In the genomic region with DNA sequence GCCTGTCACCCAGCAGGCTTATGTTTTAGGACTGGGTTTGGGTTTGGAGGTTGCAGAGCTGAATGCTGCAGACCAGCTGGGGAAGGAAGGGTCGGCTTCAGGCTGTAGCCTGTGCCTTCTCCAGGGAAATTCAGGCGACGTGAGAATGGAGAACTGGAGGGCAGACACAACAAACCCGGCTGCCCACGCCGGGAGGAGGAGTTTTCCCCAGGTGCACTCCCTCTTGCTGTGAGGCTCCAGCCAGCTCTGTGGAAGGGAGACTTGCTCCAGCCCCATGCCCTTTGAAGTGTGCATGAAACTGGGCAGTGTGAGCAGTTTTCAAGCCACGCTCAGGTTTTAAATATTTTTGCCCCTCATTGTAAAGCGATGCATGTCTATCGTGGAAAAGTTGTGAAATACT, we compare ENCODE assay signal across 16 cellular contexts.
DNase-seq lines count a peak whose midpoint lies in the region; ATAC-seq, FAIRE-seq and TF ChIP-seq lines count a peak whose summit lies in the region.
"Had no signal": no experiment of that assay in that cellular context is flagged by ENCODE, and none has a peak within 500 bp of the region (broad histone marks: within the 10 kb centered on the region; RNA-seq: fewer than 3 reads in every experiment).

No MANE protein-coding gene starts in this region.

- H4K20me1 ChIP-seq in H1 (replicated peaks in 1 of 2; ENCODE audit: control insufficient read depth in 1 of 2, insufficient read depth in 2 of 2, low read length in 2 of 2) (peaks cover 0 to 3% of the 10 kb centered on the region in 2 experiments), neural progenitor cell (ENCODE audit: low read depth) (no peaks in the 10 kb centered on the region)

- H3K27me3 Mint-ChIP-seq in neural progenitor cell (ENCODE audit: insufficient read depth, low read depth) = peaks cover 3% of the 10 kb centered on the region

- H3K4me3 ChIP-seq in H1 (ENCODE audit: extremely low read depth in 1 of 4, insufficient read depth in 2 of 4, low read depth in 3 of 4, low read length in 4 of 4) (no peak overlapping the region), neural progenitor cell (no peak overlapping the region), ascending aorta (no peak overlapping the region)

- H3K9me3 Mint-ChIP-seq in neural progenitor cell = no peaks in the 10 kb centered on the region
- H3K9me3 Mint-ChIP-seq: H9 had no signal

- H2BK12ac ChIP-seq in H1 (ENCODE audit: low read depth, low read length) = no peak overlapping the region

- no peak overlapping the region for H3K27ac ChIP-seq in H1 (ENCODE audit: low read depth, low read length)
- no peak overlapping the region for H3K27ac ChIP-seq in neural progenitor cell
- H3K27ac ChIP-seq in ascending aorta = no peak overlapping the region

- no peak overlapping the region for H3K23ac ChIP-seq in H1 (ENCODE audit: insufficient read length)

- TF ChIP-seq CTCF in H1 (IDR thresholded peaks at IDR 0.05; ENCODE audit: control extremely low read depth in 1 of 3, insufficient read depth in 1 of 3, low read depth in 1 of 3, low read length in 3 of 3) (no peak), neural progenitor cell (IDR thresholded peaks at IDR 0.05) (no peak), ascending aorta (IDR thresholded peaks at IDR 0.05) (no peak)

- ATAC-seq in GM18870 (IDR thresholded peaks at IDR 0.05; ENCODE audit: unreplicated experiment) = no peak

- POLR2A ChIA-PET in H1 (lab: Charles Lee; ENCODE audit: partially characterized antibody) = no interaction called here

- TF ChIP-seq POLR2A in H1 (IDR thresholded peaks at IDR 0.05; ENCODE audit: control extremely low read depth in 1 of 2, low read depth in 2 of 2, low read length in 2 of 2) = no peak

- H3K4me1 Mint-ChIP-seq in neural progenitor cell = peaks cover 6% of the 10 kb centered on the region

- H3K9me3 ChIP-seq in H1 (ENCODE audit: insufficient read depth in 2 of 2, low read depth in 1 of 2, low read length in 1 of 2) (no peaks in the 10 kb centered on the region), neural progenitor cell (ENCODE audit: low read depth) (no peaks in the 10 kb centered on the region), ascending aorta (no peaks in the 10 kb centered on the region)

- H3K14ac ChIP-seq in H1 (ENCODE audit: insufficient read length) = no peak overlapping the region

- H2BK20ac ChIP-seq in H1 (ENCODE audit: low read length) = no peak overlapping the region

- H2BK120ac ChIP-seq in H1 (replicated peaks; ENCODE audit: low read depth, low read length) = no peak overlapping the region

- H3K36me3 Mint-ChIP-seq in neural progenitor cell = no peaks in the 10 kb centered on the region

- H3K4ac ChIP-seq in H1 (replicated peaks; ENCODE audit: insufficient read length, low read depth, low read length) = no peak overlapping the region

- no peak overlapping the region for H3K4me3 Mint-ChIP-seq in neural progenitor cell
- H3K4me3 Mint-ChIP-seq: H9 had no signal

- H3K27me3 ChIP-seq in H1 (replicated peaks in 1 of 4; ENCODE audit: control insufficient read depth in 3 of 4, extremely low read depth in 1 of 4, insufficient read depth in 3 of 4, low read length in 3 of 4) = peaks cover 2 to 18% (median 18%) of the 10 kb centered on the region in 4 experiments
- peaks cover 23% of the 10 kb centered on the region for H3K27me3 ChIP-seq in neural progenitor cell
- H3K27me3 ChIP-seq in ascending aorta = no peaks in the 10 kb centered on the region

- no peak overlapping the region for H2AK5ac ChIP-seq in H1 (ENCODE audit: low read depth, low read length)

- DNase-seq in NCI-H2227 treated with DMSO at 0.1 percent for 48 hours (lab: John Stamatoyannopoulos, UW) = peak; percentile 2
- DNase-seq in NCI-H2227 (lab: John Stamatoyannopoulos, UW; ENCODE audit: unreplicated experiment) = no peak
- DNase-seq in NCI-H1092 (lab: John Stamatoyannopoulos, UW) = peak; percentile 52
- DNase-seq in H1 (ENCODE audit: low read depth in 1 of 2, low spot score in 2 of 2) = no peak
- no peak for DNase-seq in neural progenitor cell (ENCODE audit: low spot score)
- no peak for DNase-seq in activated effector memory CD4-positive, alpha-beta T cell treated with Interleukin-2 at 50 U/mL for 16 hours
- no peak for DNase-seq in ascending aorta (ENCODE audit: low spot score in 2 of 2)
- DNase-seq: C1 segment of cervical spinal cord, H9, NCI-H1417 treated with DMSO at 0.1 percent for 48 hours, NCI-H2081, NCI-H345, NCI-H526 treated with DMSO at 0.1 percent for 48 hours, SIG-M5 had no signal

- no peak for FAIRE-seq in H1 (lab: Jason Lieb, UNC)
- FAIRE-seq: A204.1 had no signal

- peaks cover 3% of the 10 kb centered on the region; the same call in 1 of the 2 replicates for H3K23me2 ChIP-seq in H1 (ENCODE audit: low read depth, low read length)

- H3K79me1 ChIP-seq in H1 (ENCODE audit: low read depth, low read length) = no peaks in the 10 kb centered on the region

- TF ChIP-seq EP300 in H1 (IDR thresholded peaks at IDR 0.05; ENCODE audit: borderline replicate concordance in 1 of 2, low read depth in 2 of 2, low read length in 2 of 2) = no peak

- H3K4me2 ChIP-seq in H1 (ENCODE audit: insufficient read depth in 1 of 2, low read depth in 2 of 2, low read length in 2 of 2) (no peak overlapping the region), neural progenitor cell (peak overlapping the region; percentile 25)

- H3K36me3 ChIP-seq in H1 (ENCODE audit: control insufficient read depth in 2 of 4, insufficient read depth in 4 of 4, low read length in 3 of 4) (no peaks in the 10 kb centered on the region), neural progenitor cell (no peaks in the 10 kb centered on the region), ascending aorta (no peaks in the 10 kb centered on the region)

- H3K4me1 ChIP-seq in H1 (replicated peaks in 1 of 4; ENCODE audit: control insufficient read depth in 3 of 4, insufficient read depth in 4 of 4, low read length in 3 of 4) = peaks cover 2 to 7% (median 5%) of the 10 kb centered on the region in 4 experiments; a peak in 5 of 7 replicates
- H3K4me1 ChIP-seq in neural progenitor cell = peaks cover 16% of the 10 kb centered on the region
- H3K4me1 ChIP-seq in ascending aorta = no peaks in the 10 kb centered on the region

- no peak overlapping the region for H2BK5ac ChIP-seq in H1 (ENCODE audit: low read depth, low read length)

- H4K8ac ChIP-seq in H1 (ENCODE audit: extremely low read depth, insufficient read depth, low read length) = no peak overlapping the region

- H4K91ac ChIP-seq in H1 (replicated peaks; ENCODE audit: insufficient read length, low read length) = no peak overlapping the region

- intact Hi-C loops in ascending aorta (cut with DNase I) = no loop called here

- H3F3A ChIP-seq in neural progenitor cell (ENCODE audit: low read depth) = no peaks in the 10 kb centered on the region

- no peak for TF ChIP-seq RAD21 in H1 (IDR thresholded peaks at IDR 0.05 in 1 of 2, conservative IDR thresholded peaks at IDR 0.05 in 1 of 2; ENCODE audit: low read depth in 2 of 2, low read length in 2 of 2)

- WGBS in H1 (ENCODE audit: extremely low coverage in 1 of 2, insufficient coverage in 1 of 2, insufficient read length in 1 of 2, insufficient replicate concordance in 2 of 2, low coverage in 1 of 2, low lambda C conversion rate in 2 of 2, missing lambda C conversion rate in 1 of 2), 2 experiments = 65% methylated on average over 9 of the region's 9 CpGs; no CpG with 5 or more reads in 1 of the 2 experiments

- H3K9ac ChIP-seq in H1 (replicated peaks in 1 of 4; ENCODE audit: extremely low read depth in 1 of 4, low read depth in 3 of 4, low read length in 3 of 4) (no peak overlapping the region), neural progenitor cell (no peak overlapping the region)

- H3K27ac Mint-ChIP-seq in neural progenitor cell = no peak overlapping the region

- H3K56ac ChIP-seq in H1 (replicated peaks; ENCODE audit: insufficient read length, low read depth, low read length) = no peak overlapping the region

- H2AFZ ChIP-seq in H1 (ENCODE audit: low read length) = no peak overlapping the region
- peak overlapping the region; percentile 88 for H2AFZ ChIP-seq in neural progenitor cell (replicated peaks)

- H3K18ac ChIP-seq in H1 (ENCODE audit: extremely low read depth, low read length) = no peak overlapping the region

- no peaks in the 10 kb centered on the region for H3K79me2 ChIP-seq in H1 (ENCODE audit: control insufficient read depth in 1 of 2, insufficient read depth in 2 of 2, low read length in 2 of 2)
- H3K79me2 ChIP-seq in neural progenitor cell (ENCODE audit: low read depth) = no peaks in the 10 kb centered on the region

- no peak overlapping the region for H2BK15ac ChIP-seq in H1 (ENCODE audit: low read length)

- CTCF ChIA-PET in H1 (lab: Charles Lee; ENCODE audit: partially characterized antibody) = interaction anchor here (0.8 to 12.9 kb wide), 10 partner anchors 10 to 542 kb away, joined by 3 to 140 read pairs (median 5); no protein-coding TSS in a partner anchor

- peak overlapping the region; percentile 7 for H4K5ac ChIP-seq in H1 (ENCODE audit: insufficient read length, low read depth, low read length)

TF ChIP-seq in H1, 55 proteins besides CTCF, POLR2A, EP300 and RAD21:
- TF ChIP-seq SP4 (IDR thresholded peaks at IDR 0.05; ENCODE audit: low read length) (no peak), HDAC2 (IDR thresholded peaks at IDR 0.05; ENCODE audit: borderline replicate concordance in 1 of 2, low read depth in 2 of 2, low read length in 2 of 2) (no peak), TEAD4 (IDR thresholded peaks at IDR 0.05; ENCODE audit: low read depth, low read length) (no peak)

Comparison
In these comparisons a context has a peak if more than half of its experiments do, and no peak if none do; other contexts are left out.
1. DNase-seq: peak in NCI-H2227 treated with DMSO at 0.1 percent for 48 hours (single experiment) and NCI-H1092 (single experiment); none in NCI-H2227 (single experiment), H1 (0 of 2), neural progenitor cell (single experiment), activated effector memory CD4-positive, alpha-beta T cell treated with Interleukin-2 at 50 U/mL for 16 hours (single experiment) and ascending aorta (0 of 2).